24 cellular contexts compared by ENCODE assay signal in genomic region chr17:32863559-32863958, GRCh38. TPM values are rescaled to one million over a fixed set of nuclear protein-coding genes. Genes with fewer than 3 reads are reported as not detected.
DNase-seq lines count a peak whose midpoint lies in the region; ATAC-seq, FAIRE-seq and TF ChIP-seq lines count a peak whose summit lies in the region.
"Had no signal": no experiment of that assay in that cellular context is flagged by ENCODE, and none has a peak within 500 bp of the region (broad histone marks: within the 10 kb centered on the region; RNA-seq: fewer than 3 reads in every experiment).

No MANE protein-coding gene starts in this region.

- peak; percentile 69 for FAIRE-seq in frontal cortex (lab: Jason Lieb, UNC)
- FAIRE-seq: HepG2 had no signal

- H3K9me3 ChIP-seq in tibial artery = no peaks in the 10 kb centered on the region
- H3K9me3 ChIP-seq: SJSA1 had no signal

- H3K27me3 ChIP-seq in tibial artery = no peaks in the 10 kb centered on the region

- DNase-seq in NCI-H1092 treated with DMSO at 0.1 percent for 48 hours (lab: John Stamatoyannopoulos, UW) (peak; percentile 19), NCI-H1092 (lab: John Stamatoyannopoulos, UW) (no peak), NCI-H1436 (lab: John Stamatoyannopoulos, UW) (peak; percentile 32), frontal cortex (ENCODE audit: low spot score in 2 of 2) (no peak), tibial artery (no peak), OCI-M1 (lab: John Stamatoyannopoulos, UW) (no peak), NAMALWA (ENCODE audit: low spot score) (no peak)
- DNase-seq: AML-193; C1 segment of cervical spinal cord; CD8-positive, alpha-beta T cell; GDM1; KBM-7; NCI-H1417 treated with DMSO at 0.1 percent for 48 hours; NCI-H2029; NCI-H2171 treated with DMSO at 0.1 percent for 48 hours; NCI-H524 treated with DMSO at 0.1 percent for 48 hours; T-helper 1 cell had no signal

- TF ChIP-seq CTCF in tibial artery (IDR thresholded peaks at IDR 0.05) = no peak

- H3K4me3 ChIP-seq in tibial artery = no peak overlapping the region
- H3K4me3 ChIP-seq: SJSA1 had no signal

- no peak for ATAC-seq in GM18502 (IDR thresholded peaks at IDR 0.05; ENCODE audit: poor library complexity, unreplicated experiment)
- ATAC-seq: CD8-positive, alpha-beta T cell; HCT116; HepG2; Right ventricle myocardium inferior had no signal

- intact Hi-C loops in tibial artery (cut with DNase I; ENCODE audit: low total_unique reads) = no loop called here

- no peaks in the 10 kb centered on the region for H3K36me3 ChIP-seq in tibial artery
- H3K36me3 ChIP-seq: SJSA1 had no signal

- peaks cover 0 to 100% (median 44%) of the 10 kb centered on the region in 4 donors for H3K4me1 ChIP-seq in tibial artery
- H3K4me1 ChIP-seq: SJSA1 had no signal

- H3K27ac ChIP-seq in tibial artery = peak overlapping the region; percentile 48 to 79
- H3K27ac ChIP-seq: 22Rv1, HL-60, SJSA1 had no signal

RNA-seq across cellular contexts. Expression of gene MYO1D, which starts 13.4 kb away (rescaled TPM):
- 52.6 TPM for total RNA-seq in frontal cortex

Comparison
In these comparisons a context has a peak if more than half of its experiments do, and no peak if none do; other contexts are left out.
1. DNase-seq: peak in NCI-H1092 treated with DMSO at 0.1 percent for 48 hours (single experiment) and NCI-H1436 (single experiment); none in NCI-H1092 (single experiment), frontal cortex (0 of 2), tibial artery (0 of 2), OCI-M1 (single experiment) and NAMALWA (single experiment).